Comparison of ENCODE assay signal across 21 cellular contexts in genomic region chr5:71573611-71574010, GRCh38. TPM values are rescaled to one million over a fixed set of nuclear protein-coding genes. Genes with fewer than 3 reads are reported as not detected.
A peak's percentile ranks its signal among the peaks of the same experiment; 100 is the strongest.
DNase-seq lines count a peak whose midpoint lies in the region; ATAC-seq and TF ChIP-seq lines count a peak whose summit lies in the region.
"Had no signal": no experiment of that assay in that cellular context is flagged by ENCODE, and none has a peak within 500 bp of the region (broad histone marks: within the 10 kb centered on the region; RNA-seq: fewer than 3 reads in every experiment).

No MANE protein-coding gene starts in this region.

- ATAC-seq in HG02840 (IDR thresholded peaks at IDR 0.05; ENCODE audit: low FRiP score, unreplicated experiment), result no peak
- no peak for ATAC-seq in PC-3
- ATAC-seq: activated CD8-positive, alpha-beta T cell treated with anti-CD3 and anti-CD28 coated beads for 36 hours; HCT116; natural killer cell treated with Interleukin-12 subunit alpha and Interleukin-12 subunit beta and Interleukin-15 and Interleukin-18, amount 100 ng/mL, for 72 hours; stimulated activated naive B cell treated with anti-CD40 and anti-IgM and Interleukin-4, amounts not matched to agents 10 μg/mL and 1 μg/mL and 100 μg/mL, for 72 hours had no signal

- DNase-seq in HT-29 (ENCODE audit: low spot score), result peak; percentile 14
- DNase-seq in SK-N-MC (ENCODE audit: low read depth, low spot score), result no peak
- peak; percentile 12 for DNase-seq in glomerular visceral epithelial cell (ENCODE audit: extremely low spot score)
- DNase-seq in neural progenitor cell (ENCODE audit: low spot score), result peak; percentile 7
- DNase-seq in GM20000 (ENCODE audit: low spot score), result no peak
- DNase-seq in activated CD4-positive, alpha-beta T cell treated with anti-CD3 and anti-CD28 coated beads, Interleukin-2, amount 50 U/mL, for 48 hours, result no peak
- no peak for DNase-seq in PC-3
- DNase-seq: activated CD4-positive, CD25-positive, alpha-beta regulatory T cell treated with anti-CD3 and anti-CD28 coated beads, Interleukin-2, amount 50 U/mL, for 72 hours; activated CD8-positive, alpha-beta T cell treated with anti-CD3 and anti-CD28 coated beads for 36 hours; activated naive CD4-positive, alpha-beta T cell treated with anti-CD3 and anti-CD28 coated beads for 36 hours; dorsolateral prefrontal cortex; GDM1; NCI-H1092; NCI-H1694; RPMI8226; stimulated activated naive B cell treated with anti-CD40 and anti-IgM and Interleukin-4, amounts not matched to agents 10 μg/mL and 1 μg/mL and 100 μg/mL, for 72 hours; T-helper 2 cell had no signal

- H3F3A ChIP-seq in neural progenitor cell (ENCODE audit: low read depth) (no peaks in the 10 kb centered on the region), PC-3 (ENCODE audit: low read length, unreplicated experiment) (no peaks in the 10 kb centered on the region)

- POLR2A ChIA-PET in PC-3 (lab: Charles Lee; ENCODE audit: unreplicated experiment), result no interaction called here

- BruUV-seq in PC-3 (replicated peaks; lab: Mats Ljungman, UMichigan), result no TSS peak

- H3K4me3 Mint-ChIP-seq in neural progenitor cell, result no peak overlapping the region
- H3K4me3 Mint-ChIP-seq: activated CD8-positive, alpha-beta T cell treated with anti-CD3 and anti-CD28 coated beads for 36 hours; activated naive CD4-positive, alpha-beta T cell treated with anti-CD3 and anti-CD28 coated beads for 36 hours; natural killer cell treated with Interleukin-12 subunit alpha and Interleukin-12 subunit beta and Interleukin-15 and Interleukin-18, amount 100 ng/mL, for 72 hours; stimulated activated naive B cell treated with anti-CD40 and anti-IgM and Interleukin-4, amounts not matched to agents 10 μg/mL and 1 μg/mL and 100 μg/mL, for 72 hours had no signal

- H3K4me2 ChIP-seq in neural progenitor cell, result no peak overlapping the region
- no peak overlapping the region for H3K4me2 ChIP-seq in PC-3 (ENCODE audit: low read length)

- H3K27ac ChIP-seq in SK-N-MC, result peak overlapping the region; percentile 97; the same call in 1 of the 2 replicates
- H3K27ac ChIP-seq in neural progenitor cell, result no peak overlapping the region
- H3K27ac ChIP-seq in PC-3 (ENCODE audit: low read length), result no peak overlapping the region
- H3K27ac ChIP-seq: C4-2B, dorsolateral prefrontal cortex had no signal

- H3K9me3 Mint-ChIP-seq in neural progenitor cell, result peaks cover 6% of the 10 kb centered on the region
- H3K9me3 Mint-ChIP-seq: activated CD8-positive, alpha-beta T cell treated with anti-CD3 and anti-CD28 coated beads for 36 hours; activated naive CD4-positive, alpha-beta T cell treated with anti-CD3 and anti-CD28 coated beads for 36 hours; natural killer cell treated with Interleukin-12 subunit alpha and Interleukin-12 subunit beta and Interleukin-15 and Interleukin-18, amount 100 ng/mL, for 72 hours had no signal

- CTCF ChIA-PET in PC-3 (lab: Charles Lee), result no interaction called here

- H3K36me3 Mint-ChIP-seq in neural progenitor cell, result peaks cover 8% of the 10 kb centered on the region
- H3K36me3 Mint-ChIP-seq: natural killer cell treated with Interleukin-12 subunit alpha and Interleukin-12 subunit beta and Interleukin-15 and Interleukin-18, amount 100 ng/mL, for 72 hours had no signal

- peaks cover 16% of the 10 kb centered on the region for H3K36me3 ChIP-seq in SK-N-MC (ENCODE audit: insufficient read depth, low read length)
- no peaks in the 10 kb centered on the region for H3K36me3 ChIP-seq in neural progenitor cell
- H3K36me3 ChIP-seq in PC-3 (ENCODE audit: low read depth, low read length), result no peaks in the 10 kb centered on the region

- intact Hi-C loops in PC-3 (cut with micrococcal nuclease), result no loop called here

- no peaks in the 10 kb centered on the region for H3K9me3 ChIP-seq in SK-N-MC (ENCODE audit: low read depth, low read length)
- H3K9me3 ChIP-seq in neural progenitor cell (ENCODE audit: low read depth), result no peaks in the 10 kb centered on the region
- H3K9me3 ChIP-seq in PC-3 (ENCODE audit: low read length), result no peaks in the 10 kb centered on the region

- TF ChIP-seq CTCF in neural progenitor cell (IDR thresholded peaks at IDR 0.05) (no peak), GM20000 (IDR thresholded peaks at IDR 0.05; ENCODE audit: extremely low read depth, missing control alignments) (no peak), PC-3 (conservative IDR thresholded peaks at IDR 0.05; ENCODE audit: low read depth, low read length) (no peak)

- peaks cover 13% of the 10 kb centered on the region for H3K4me1 Mint-ChIP-seq in neural progenitor cell
- H3K4me1 Mint-ChIP-seq: stimulated activated naive B cell treated with anti-CD40 and anti-IgM and Interleukin-4, amounts not matched to agents 10 μg/mL and 1 μg/mL and 100 μg/mL, for 72 hours had no signal

- H4K20me1 ChIP-seq in neural progenitor cell (ENCODE audit: low read depth), result no peaks in the 10 kb centered on the region
- no peaks in the 10 kb centered on the region for H4K20me1 ChIP-seq in PC-3 (ENCODE audit: low read length)

- H3K27me3 Mint-ChIP-seq in neural progenitor cell (ENCODE audit: insufficient read depth, low read depth), result no peaks in the 10 kb centered on the region
- H3K27me3 Mint-ChIP-seq: activated CD8-positive, alpha-beta T cell treated with anti-CD3 and anti-CD28 coated beads for 36 hours; natural killer cell treated with Interleukin-12 subunit alpha and Interleukin-12 subunit beta and Interleukin-15 and Interleukin-18, amount 100 ng/mL, for 72 hours; stimulated activated naive B cell treated with anti-CD40 and anti-IgM and Interleukin-4, amounts not matched to agents 10 μg/mL and 1 μg/mL and 100 μg/mL, for 72 hours had no signal

- no peak overlapping the region for H3K27ac Mint-ChIP-seq in neural progenitor cell
- H3K27ac Mint-ChIP-seq: activated CD8-positive, alpha-beta T cell treated with anti-CD3 and anti-CD28 coated beads for 36 hours; activated naive CD4-positive, alpha-beta T cell treated with anti-CD3 and anti-CD28 coated beads for 36 hours; natural killer cell treated with Interleukin-12 subunit alpha and Interleukin-12 subunit beta and Interleukin-15 and Interleukin-18, amount 100 ng/mL, for 72 hours; stimulated activated naive B cell treated with anti-CD40 and anti-IgM and Interleukin-4, amounts not matched to agents 10 μg/mL and 1 μg/mL and 100 μg/mL, for 72 hours had no signal

- H3K79me2 ChIP-seq in neural progenitor cell (ENCODE audit: low read depth), result no peaks in the 10 kb centered on the region
- H3K79me2 ChIP-seq in PC-3 (ENCODE audit: low read length), result no peaks in the 10 kb centered on the region

- H3K9me2 ChIP-seq in PC-3 (replicated peaks; ENCODE audit: low read length), result no peaks in the 10 kb centered on the region

- H2AFZ ChIP-seq in neural progenitor cell (replicated peaks) (no peak overlapping the region), PC-3 (ENCODE audit: low read length) (no peak overlapping the region)

- no peaks in the 10 kb centered on the region for H3K27me3 ChIP-seq in neural progenitor cell
- H3K27me3 ChIP-seq in PC-3 (ENCODE audit: low read length), result no peaks in the 10 kb centered on the region
- H3K27me3 ChIP-seq: dorsolateral prefrontal cortex had no signal

- H3K4me3 ChIP-seq in SK-N-MC (no peak overlapping the region), neural progenitor cell (no peak overlapping the region), PC-3 (ENCODE audit: low read length) (no peak overlapping the region)
- H3K4me3 ChIP-seq: dorsolateral prefrontal cortex had no signal

- H3K9ac ChIP-seq in SK-N-MC (ENCODE audit: insufficient read length) (no peak overlapping the region), neural progenitor cell (no peak overlapping the region), PC-3 (ENCODE audit: low read length) (no peak overlapping the region)

- H3K4me1 ChIP-seq in neural progenitor cell, result peaks cover 8% of the 10 kb centered on the region
- H3K4me1 ChIP-seq in PC-3 (ENCODE audit: insufficient read depth, low read length), result no peaks in the 10 kb centered on the region

RNA-seq across cellular contexts. Expression of gene MCCC2, which starts 13.5 kb away (rescaled TPM):
- 55.8 and 56.1 TPM in 2 replicates for total RNA-seq in HT-29 (2014; rRNA removed; shearing (Covaris generic))
- 19.8 and 20.3 TPM in 2 replicates for total RNA-seq in neural progenitor cell (ENCODE audit: low replicate concordance)
- total RNA-seq in PC-3 (2014; rRNA removed), result 31.7 and 32.2 TPM in 2 replicates

Comparison
In these comparisons a context has a peak if more than half of its experiments do, and no peak if none do; other contexts are left out.
1. DNase-seq: peak in HT-29 (single experiment), glomerular visceral epithelial cell (single experiment) and neural progenitor cell (single experiment); none in SK-N-MC (single experiment), GM20000 (single experiment), activated CD4-positive, alpha-beta T cell treated with anti-CD3 and anti-CD28 coated beads, Interleukin-2, amount 50 U/mL, for 48 hours (0 of 2) and PC-3 (single experiment).